In genomic region chr14:93073833-93074769, GRCh38 we compare ENCODE assay signal across 8 cellular contexts. TPM values are rescaled to one million over a fixed set of nuclear protein-coding genes. Genes with fewer than 3 reads are reported as not detected.
DNase-seq lines count a peak whose midpoint lies in the region; ATAC-seq and TF ChIP-seq lines count a peak whose summit lies in the region.

No MANE protein-coding gene starts in this region.

- H3K9ac ChIP-seq in smooth muscle cell (ENCODE audit: low read depth) = no peak overlapping the region

- H4K20me1 ChIP-seq in smooth muscle cell (ENCODE audit: low read depth) = peaks cover 1% of the 10 kb centered on the region

- no peaks in the 10 kb centered on the region for H3K27me3 ChIP-seq in smooth muscle cell (ENCODE audit: low read depth)

- TF ChIP-seq CTCF in smooth muscle cell (IDR thresholded peaks at IDR 0.05; ENCODE audit: borderline replicate concordance, insufficient read depth, poor library complexity, severe bottlenecking) = no peak

- H3K9me3 ChIP-seq in smooth muscle cell (replicated peaks; ENCODE audit: low read depth) = no peaks in the 10 kb centered on the region

- H3K27ac ChIP-seq in smooth muscle cell (ENCODE audit: low read depth) = peak overlapping the region; percentile 8

- peak overlapping the region; percentile 34 for H3K4me2 ChIP-seq in smooth muscle cell

- 41% methylated on average over 21 of the region's 21 CpGs for WGBS in smooth muscle cell (ENCODE audit: low lambda C conversion rate)

- ATAC-seq in HG03095 (IDR thresholded peaks at IDR 0.05; ENCODE audit: unreplicated experiment) (no peak), HG02973 (IDR thresholded peaks at IDR 0.05; ENCODE audit: unreplicated experiment) (no peak), GM19455 (IDR thresholded peaks at IDR 0.05; ENCODE audit: unreplicated experiment) (no peak)

- H3K36me3 ChIP-seq in smooth muscle cell (ENCODE audit: low read depth) = no peaks in the 10 kb centered on the region

- H2AFZ ChIP-seq in smooth muscle cell (ENCODE audit: low read depth) = no peak overlapping the region

- no peaks in the 10 kb centered on the region for H3K79me2 ChIP-seq in smooth muscle cell (ENCODE audit: low read depth)

- no peaks in the 10 kb centered on the region for H3K4me1 ChIP-seq in smooth muscle cell (ENCODE audit: low read depth)

- no peak overlapping the region for H3K4me3 ChIP-seq in smooth muscle cell

- H3F3A ChIP-seq in smooth muscle cell (ENCODE audit: low read depth) = no peaks in the 10 kb centered on the region

- DNase-seq in GM19238 (ENCODE audit: insufficient read length, low spot score) = peak; percentile 42
- DNase-seq in SIG-M5 (lab: John Stamatoyannopoulos, UW) = peak; percentile 84
- peak; percentile 37 for DNase-seq in fibroblast of peridontal ligament (ENCODE audit: extremely low read depth)
- peak; percentile 11 for DNase-seq in smooth muscle cell (lab: John Stamatoyannopoulos, UW; ENCODE audit: unreplicated experiment)
- no peak for DNase-seq in NCI-H1092 (lab: John Stamatoyannopoulos, UW)

RNA-seq across cellular contexts. Expression of gene ITPK1, which starts 41.6 kb away (rescaled TPM):
- 9.2 and 17.6 TPM in 2 replicates for total RNA-seq in smooth muscle cell
- 13.3 and 14.2 TPM in 2 replicates for polyA plus RNA-seq in smooth muscle cell
